Comparison of ENCODE assay signal across 13 cellular contexts in the genomic region with DNA sequence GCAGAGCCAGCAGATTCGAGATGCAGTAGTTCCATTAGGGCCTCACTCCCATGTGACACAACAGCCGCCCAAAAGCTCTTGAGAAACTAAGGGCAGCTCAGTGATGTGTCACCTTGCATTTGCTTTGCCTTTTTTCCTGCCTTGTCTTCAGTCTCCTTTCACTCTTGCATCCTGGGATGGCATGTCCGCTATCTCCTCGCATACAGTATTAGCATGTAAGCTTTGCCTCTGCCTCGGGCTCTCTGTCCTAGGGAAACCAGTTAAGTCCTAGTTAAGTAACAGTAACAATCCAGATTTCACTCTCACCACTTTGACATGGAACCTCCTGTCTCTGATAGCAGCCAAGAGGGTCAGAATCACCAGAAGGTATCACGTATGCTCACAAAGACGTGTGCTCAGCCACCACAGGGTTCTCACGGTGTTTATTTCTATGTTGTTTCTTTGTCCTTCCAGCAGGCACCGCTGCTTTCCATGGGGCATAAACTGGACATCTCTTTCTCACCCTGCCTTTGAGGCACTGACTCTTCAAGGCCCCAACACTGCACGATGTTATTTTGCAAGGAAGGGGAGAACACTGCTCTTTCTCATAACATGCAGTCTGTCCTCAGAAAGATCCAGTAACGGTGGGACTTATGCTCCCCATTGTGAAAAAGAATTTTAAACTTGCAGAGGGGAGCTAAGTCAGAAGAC. TPM values are rescaled to one million over a fixed set of nuclear protein-coding genes. Genes with fewer than 3 reads are reported as not detected.
DNase-seq lines count a peak whose midpoint lies in the region; ATAC-seq and TF ChIP-seq lines count a peak whose summit lies in the region.
"Had no signal": no experiment of that assay in that cellular context is flagged by ENCODE, and none has a peak within 500 bp of the region (broad histone marks: within the 10 kb centered on the region; RNA-seq: fewer than 3 reads in every experiment).

No MANE protein-coding gene starts in this region.

- H3K4ac ChIP-seq in IMR-90 (ENCODE audit: low read depth, low read length) = peak overlapping the region; percentile 93

- no peaks in the 10 kb centered on the region for H3K36me3 ChIP-seq in IMR-90 (ENCODE audit: control insufficient read depth, insufficient read depth, low read length)
- no peaks in the 10 kb centered on the region for H3K36me3 ChIP-seq in iPS-18a (ENCODE audit: control insufficient read depth, low read depth, low read length)
- no peaks in the 10 kb centered on the region for H3K36me3 ChIP-seq in stomach
- no peaks in the 10 kb centered on the region for H3K36me3 ChIP-seq in WERI-Rb-1

- H3K4me2 ChIP-seq in IMR-90 (ENCODE audit: low read depth, low read length) = peak overlapping the region; percentile 31

- dilution Hi-C loops in IMR-90 (cut with HindIII; ENCODE audit: low sequenced_read_pairs, unreplicated experiment) = no loop called here

- no peak overlapping the region for H3K4me3 Mint-ChIP-seq in chondrocyte (ENCODE audit: unreplicated experiment)
- H3K4me3 Mint-ChIP-seq: activated CD4-positive, alpha-beta T cell treated with anti-CD3 and anti-CD28 coated beads, Interleukin-2, amount 10 ng/mL, durations not matched to agents 24 days and 14 days; CD4-positive, alpha-beta T cell; stimulated activated effector memory CD8-positive, alpha-beta T cell treated with anti-CD3 and anti-CD28 coated beads, Interleukin-12 subunit alpha, Interleukin-12 subunit beta, amount 100 ng/mL, for 72 hours had no signal

- H3K27ac ChIP-seq in IMR-90 (ENCODE audit: insufficient read depth, low read length) = peak overlapping the region; percentile 75
- peak overlapping the region; percentile 70 for H3K27ac ChIP-seq in iPS-18a (ENCODE audit: low read length)
- H3K27ac ChIP-seq in stomach = peak overlapping the region in 4 of 5 donors; percentile 57 to 81 (median 67)
- no peak overlapping the region for H3K27ac ChIP-seq in WERI-Rb-1

- CTCF ChIA-PET in IMR-90 (lab: Yijun Ruan, JAX) = interaction anchor here (1.1 to 1.4 kb wide), 2 partner anchors 8 to 183 kb away, joined by 4 to 5 read pairs; no protein-coding TSS in a partner anchor

- peak; percentile 21 for ATAC-seq in IMR-90 (ENCODE audit: low read depth)
- ATAC-seq in GM18511 (IDR thresholded peaks at IDR 0.05; ENCODE audit: unreplicated experiment) = no peak
- no peak for ATAC-seq in GM21786 (IDR thresholded peaks at IDR 0.05; ENCODE audit: unreplicated experiment)

- TF ChIP-seq CTCF in IMR-90 (conservative IDR thresholded peaks at IDR 0.05; ENCODE audit: low read depth, low read length) (no peak), chondrocyte (IDR thresholded peaks at IDR 0.05) (peak; percentile 68), stomach (IDR thresholded peaks at IDR 0.05) (no peak), WERI-Rb-1 (IDR thresholded peaks at IDR 0.05; ENCODE audit: low read depth, low read length) (no peak)

- no peaks in the 10 kb centered on the region for H3K27me3 Mint-ChIP-seq in chondrocyte (ENCODE audit: low read depth)
- H3K27me3 Mint-ChIP-seq: activated CD4-positive, alpha-beta T cell treated with anti-CD3 and anti-CD28 coated beads, Interleukin-2, amount 10 ng/mL, durations not matched to agents 24 days and 14 days had no signal

- peak overlapping the region; percentile 55 for H2AK5ac ChIP-seq in IMR-90 (ENCODE audit: low read depth, low read length)

- H2BK5ac ChIP-seq in IMR-90 (ENCODE audit: low read depth, low read length, poor library complexity, severe bottlenecking) = peak overlapping the region; percentile 74

- peak overlapping the region; percentile 42 for H3K56ac ChIP-seq in IMR-90 (ENCODE audit: extremely low read depth, insufficient read depth, low read length)

- in situ Hi-C loops in IMR-90 (cut with MboI; ENCODE audit: low sequenced_read_pairs) (no loop called here), KBM-7 (cut with MboI; ENCODE audit: low pct_unique_long_range_greater_than_20kb, low sequenced_read_pairs) (no loop called here)

- BruUV-seq in IMR-90 (replicated peaks; lab: Mats Ljungman, UMichigan) = no TSS peak

- no peaks in the 10 kb centered on the region for H3K9me3 Mint-ChIP-seq in chondrocyte (ENCODE audit: low read depth)
- H3K9me3 Mint-ChIP-seq: activated CD4-positive, alpha-beta T cell treated with anti-CD3 and anti-CD28 coated beads, Interleukin-2, amount 10 ng/mL, durations not matched to agents 24 days and 14 days; CD4-positive, alpha-beta T cell; stimulated activated effector memory CD8-positive, alpha-beta T cell treated with anti-CD3 and anti-CD28 coated beads, Interleukin-12 subunit alpha, Interleukin-12 subunit beta, amount 100 ng/mL, for 72 hours had no signal

- H3K14ac ChIP-seq in IMR-90 (replicated peaks; ENCODE audit: low read depth, low read length) = peak overlapping the region; percentile 64

- peak overlapping the region; percentile 78 for H3K18ac ChIP-seq in IMR-90 (ENCODE audit: low read depth, low read length)

- peak overlapping the region; percentile 63 for H2BK15ac ChIP-seq in IMR-90 (ENCODE audit: low read depth, low read length)

- H3K4me3 ChIP-seq in IMR-90 (ENCODE audit: insufficient read depth, low read depth, low read length) (no peak overlapping the region), iPS-18a (ENCODE audit: low read length) (no peak overlapping the region), stomach (no peak overlapping the region), WERI-Rb-1 (ENCODE audit: low read depth, low read length) (no peak overlapping the region)

- H3K4me1 ChIP-seq in IMR-90 (ENCODE audit: control insufficient read depth, insufficient read depth, low read length) (peaks cover 24% of the 10 kb centered on the region), iPS-18a (ENCODE audit: control insufficient read depth, low read depth, low read length) (peaks cover 58% of the 10 kb centered on the region), stomach (peaks cover 8 to 50% (median 29%) of the 10 kb centered on the region in 4 donors)

- no peaks in the 10 kb centered on the region for H3K4me1 Mint-ChIP-seq in chondrocyte (ENCODE audit: low read depth)
- H3K4me1 Mint-ChIP-seq: activated CD4-positive, alpha-beta T cell treated with anti-CD3 and anti-CD28 coated beads, Interleukin-2, amount 10 ng/mL, durations not matched to agents 24 days and 14 days; stimulated activated effector memory CD8-positive, alpha-beta T cell treated with anti-CD3 and anti-CD28 coated beads, Interleukin-12 subunit alpha, Interleukin-12 subunit beta, amount 100 ng/mL, for 72 hours had no signal

- peak overlapping the region; percentile 94 for H2BK20ac ChIP-seq in IMR-90 (ENCODE audit: low read depth, low read length)

- H3K27ac Mint-ChIP-seq in chondrocyte (ENCODE audit: unreplicated experiment) = no peak overlapping the region
- H3K27ac Mint-ChIP-seq: activated CD4-positive, alpha-beta T cell treated with anti-CD3 and anti-CD28 coated beads, Interleukin-2, amount 10 ng/mL, durations not matched to agents 24 days and 14 days; CD4-positive, alpha-beta T cell; stimulated activated effector memory CD8-positive, alpha-beta T cell treated with anti-CD3 and anti-CD28 coated beads, Interleukin-12 subunit alpha, Interleukin-12 subunit beta, amount 100 ng/mL, for 72 hours had no signal

- H3K9me3 ChIP-seq in IMR-90 (ENCODE audit: control insufficient read depth, insufficient read depth, low read length) (no peaks in the 10 kb centered on the region), iPS-18a (ENCODE audit: control insufficient read depth, low read depth, low read length) (no peaks in the 10 kb centered on the region), stomach (no peaks in the 10 kb centered on the region), WERI-Rb-1 (ENCODE audit: severe bottlenecking) (no peaks in the 10 kb centered on the region)

- peak overlapping the region; percentile 86 for H4K91ac ChIP-seq in IMR-90 (ENCODE audit: insufficient read depth, low read depth, low read length)

- TF ChIP-seq POLR2A in IMR-90 (IDR thresholded peaks at IDR 0.05; ENCODE audit: low read depth, low read length) (no peak), stomach (IDR thresholded peaks at IDR 0.05) (no peak)

- H3K27me3 ChIP-seq in IMR-90 (ENCODE audit: control insufficient read depth, insufficient read depth, low read length) (no peaks in the 10 kb centered on the region), iPS-18a (ENCODE audit: control insufficient read depth, insufficient read depth, low read length) (no peaks in the 10 kb centered on the region), stomach (no peaks in the 10 kb centered on the region), WERI-Rb-1 (ENCODE audit: insufficient read depth, low read depth, severe bottlenecking) (no peaks in the 10 kb centered on the region)

- H2BK120ac ChIP-seq in IMR-90 (ENCODE audit: low read depth, low read length) = peak overlapping the region; percentile 92

- POLR2A ChIA-PET in IMR-90 (lab: Charles Lee; ENCODE audit: unreplicated experiment) = interaction anchor here (0.7 kb wide), 1 partner anchor 20 kb away, joined by 3 read pairs; no protein-coding TSS in a partner anchor

- no peaks in the 10 kb centered on the region for H4K20me1 ChIP-seq in IMR-90 (ENCODE audit: insufficient read depth, low read length)

- peak; percentile 5 for DNase-seq in IMR-90
- no peak for DNase-seq in chondrocyte (ENCODE audit: low spot score)
- DNase-seq in stomach = no peak
- DNase-seq in WERI-Rb-1 = no peak
- DNase-seq in KBM-7 = no peak
- DNase-seq: activated CD4-positive, alpha-beta T cell treated with anti-CD3 and anti-CD28 coated beads, Interleukin-2, amount 10 ng/mL, durations not matched to agents 24 days and 14 days; CD4-positive, alpha-beta T cell; NCI-H187; SIG-M5 had no signal

- WGBS in IMR-90 (ENCODE audit: extremely low coverage in 2 of 2, insufficient read length in 1 of 2), 2 experiments = 83% methylated on average over 4 of the region's 11 CpGs; no CpG with 5 or more reads in 1 of the 2 experiments
- WGBS in stomach, 5 donors = 76 to 89% (median 87%) methylated on average over 11 of the region's 11 CpGs

- H4K8ac ChIP-seq in IMR-90 (ENCODE audit: low read depth in 2 of 2, low read length in 2 of 2) = peak overlapping the region; percentile 69 to 89

- H3K36me3 Mint-ChIP-seq in chondrocyte (ENCODE audit: low read depth) = no peaks in the 10 kb centered on the region
- H3K36me3 Mint-ChIP-seq: stimulated activated effector memory CD8-positive, alpha-beta T cell treated with anti-CD3 and anti-CD28 coated beads, Interleukin-12 subunit alpha, Interleukin-12 subunit beta, amount 100 ng/mL, for 72 hours had no signal

- no peak overlapping the region; the same call in 1 of the 2 replicates for H3K9ac ChIP-seq in IMR-90 (ENCODE audit: low read depth, low read length)
- peak overlapping the region; percentile 49 for H3K9ac ChIP-seq in iPS-18a (ENCODE audit: low read length)

- no peaks in the 10 kb centered on the region for H3K79me1 ChIP-seq in IMR-90 (ENCODE audit: low read depth in 1 of 2, low read length in 2 of 2)

- peak overlapping the region; percentile 85 for H3K23ac ChIP-seq in IMR-90 (ENCODE audit: low read depth, low read length)

- peak overlapping the region; percentile 81 for H2AFZ ChIP-seq in IMR-90 (replicated peaks; ENCODE audit: low read length, poor library complexity)

- H2AK9ac ChIP-seq in IMR-90 (replicated peaks; ENCODE audit: low read depth, low read length, poor library complexity) = peak overlapping the region; percentile 31

- no peak for TF ChIP-seq RAD21 in IMR-90 (IDR thresholded peaks at IDR 0.05; ENCODE audit: low read length)

- H3K9me1 ChIP-seq in IMR-90 (ENCODE audit: insufficient read depth, low read length) = peaks cover 16% of the 10 kb centered on the region

- H4K5ac ChIP-seq in IMR-90 (ENCODE audit: low read depth, low read length) = peak overlapping the region; percentile 69

- intact Hi-C loops in IMR-90 (cut with micrococcal nuclease) (loop anchor here (2.0 kb wide), 2 partner anchors 46 to 76 kb away; no protein-coding TSS in a partner anchor), stomach (cut with DNase I; ENCODE audit: low total_unique reads) (no loop called here)

- no peak for TF ChIP-seq EP300 in stomach (IDR thresholded peaks at IDR 0.05)

RNA-seq across cellular contexts. Expression of a gene that starts 26.7 kb away (rescaled TPM):
- total RNA-seq in IMR-90 (2012; rRNA removed) = under 0.01 and 0.18 TPM in 2 replicates
- polyA plus RNA-seq in IMR-90 (2012; rRNA removed) = 0.29 TPM in 1 of 2 replicates, not detected in the other
- polyA plus RNA-seq in IMR-90 (2012; cell fraction: cytosol; rRNA removed) = 0.03 TPM in 1 of 2 replicates, not detected in the other
- polyA plus RNA-seq in IMR-90 (2012; cell fraction: nucleus; rRNA removed; ENCODE audit: low replicate concordance) = 0.25 TPM in 1 of 2 replicates, not detected in the other
- 41.8 to 105 TPM (median 104 TPM) in 3 replicates for total RNA-seq in chondrocyte
- total RNA-seq in stomach = 100 to 1,000 TPM in 4 of 5 donors, 1 to 10 TPM in 1; 9.0 to 908 (median 235) TPM
- polyA plus RNA-seq in stomach = 10 to 100 TPM; 20.0 to 31.2 (median 23.8) TPM
- total RNA-seq: activated CD4-positive, alpha-beta T cell treated with anti-CD3 and anti-CD28 coated beads, Interleukin-2, amount 10 ng/mL, durations not matched to agents 24 days and 14 days; CD4-positive, alpha-beta T cell had no signal
